Comparison of ENCODE assay signal across 8 cellular contexts in the genomic region with DNA sequence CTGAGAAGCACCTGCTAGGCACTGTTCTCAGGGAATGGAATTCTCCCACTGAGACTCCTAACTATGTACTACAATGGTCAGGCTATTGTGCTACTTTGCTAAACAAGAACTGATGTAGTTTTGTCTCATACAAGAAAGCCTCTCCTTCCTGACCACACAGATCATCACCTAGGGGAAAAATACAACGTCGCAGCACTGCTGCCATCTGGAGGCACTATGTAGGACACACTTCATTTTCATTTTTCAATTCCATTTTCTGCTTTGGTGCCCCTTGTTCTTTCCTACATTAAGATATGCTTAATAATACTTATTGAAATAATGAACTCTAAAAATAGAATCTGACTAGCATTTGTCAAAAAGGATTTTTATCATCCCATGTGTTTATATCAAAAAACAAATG. TPM values are rescaled to one million over a fixed set of nuclear protein-coding genes. Genes with fewer than 3 reads are reported as not detected.
A peak's percentile ranks its signal among the peaks of the same experiment; 100 is the strongest.
DNase-seq lines count a peak whose midpoint lies in the region; ATAC-seq and TF ChIP-seq lines count a peak whose summit lies in the region.

No MANE protein-coding gene starts in this region.

- no peak overlapping the region for H3K27ac ChIP-seq in OCI-LY3 (ENCODE audit: low read length)
- H3K27ac ChIP-seq in dorsolateral prefrontal cortex = peak overlapping the region in 1 of 59 donors; percentile 8
- H3K27ac ChIP-seq in sigmoid colon = no peak overlapping the region

- H3K4me3 Mint-ChIP-seq in natural killer cell treated with Interleukin-12 subunit alpha and Interleukin-12 subunit beta and Interleukin-15 and Interleukin-18, amount 100 ng/mL, for 72 hours = peak overlapping the region; percentile 82

- H3K4me3 ChIP-seq in OCI-LY3 (ENCODE audit: low read length) (no peak overlapping the region), dorsolateral prefrontal cortex (no peak overlapping the region), sigmoid colon (no peak overlapping the region)

- H3K27me3 ChIP-seq in OCI-LY3 (ENCODE audit: low read depth, low read length) (no peaks in the 10 kb centered on the region), dorsolateral prefrontal cortex (no peaks in the 10 kb centered on the region), sigmoid colon (no peaks in the 10 kb centered on the region)

- intact Hi-C loops in dorsolateral prefrontal cortex (cut with DNase I) (no loop called here), sigmoid colon (cut with DNase I) (no loop called here)

- no peaks in the 10 kb centered on the region for H3K27me3 Mint-ChIP-seq in natural killer cell treated with Interleukin-12 subunit alpha and Interleukin-12 subunit beta and Interleukin-15 and Interleukin-18, amount 100 ng/mL, for 72 hours

- DNase-seq in EL = peak; percentile 26
- peak; percentile 9 for DNase-seq in GM19240 (ENCODE audit: insufficient read length, low spot score)
- peak in 3 of 10 donors; percentile 16 to 37 (median 21) for DNase-seq in dorsolateral prefrontal cortex
- no peak for DNase-seq in natural killer cell treated with Interleukin-12 subunit alpha and Interleukin-12 subunit beta and Interleukin-15 and Interleukin-18, amount 100 ng/mL, for 72 hours (ENCODE audit: low spot score)
- DNase-seq in NOMO-1 treated with dmso at 0.1 percent for 144 hours (lab: John Stamatoyannopoulos, UW; ENCODE audit: unreplicated experiment) = no peak
- no peak for DNase-seq in sigmoid colon

- no peaks in the 10 kb centered on the region for H3K79me2 ChIP-seq in OCI-LY3 (ENCODE audit: low read length)

- ATAC-seq in HG03097 (IDR thresholded peaks at IDR 0.05; ENCODE audit: low FRiP score, unreplicated experiment) = peak; percentile 68
- ATAC-seq in natural killer cell treated with Interleukin-12 subunit alpha and Interleukin-12 subunit beta and Interleukin-15 and Interleukin-18, amount 100 ng/mL, for 72 hours = peak; percentile 71 to 77

- H3K36me3 Mint-ChIP-seq in natural killer cell treated with Interleukin-12 subunit alpha and Interleukin-12 subunit beta and Interleukin-15 and Interleukin-18, amount 100 ng/mL, for 72 hours = peaks cover 46% of the 10 kb centered on the region

- peak; percentile 85 for TF ChIP-seq CTCF in OCI-LY3 (IDR thresholded peaks at IDR 0.05; ENCODE audit: low read depth, low read length)
- peak; percentile 28 to 75 (median 62) for TF ChIP-seq CTCF in dorsolateral prefrontal cortex (IDR thresholded peaks at IDR 0.05 in 54 of 56, conservative IDR thresholded peaks at IDR 0.05 in 2 of 56; ENCODE audit: low read depth in 1 of 56, partially characterized antibody in 56 of 56)
- TF ChIP-seq CTCF in sigmoid colon (IDR thresholded peaks at IDR 0.05) = peak in 1 of 4 experiments; percentile 21

- no peak for TF ChIP-seq POLR2A in sigmoid colon (IDR thresholded peaks at IDR 0.05)

- H3K4me2 ChIP-seq in OCI-LY3 (ENCODE audit: low read length) = no peak overlapping the region

- H3K4me1 ChIP-seq in OCI-LY3 (ENCODE audit: low read length) = no peaks in the 10 kb centered on the region
- no peaks in the 10 kb centered on the region for H3K4me1 ChIP-seq in sigmoid colon

- 0 out of 2 replicates have a peak, but pooled peaks cover 2% of the 10 kb centered on the region for H4K20me1 ChIP-seq in OCI-LY3 (ENCODE audit: insufficient read depth, low read length)

- no peak for TF ChIP-seq EP300 in sigmoid colon (IDR thresholded peaks at IDR 0.05)

- no peak overlapping the region for H3K9ac ChIP-seq in OCI-LY3 (ENCODE audit: low read length)

- H3K9me3 Mint-ChIP-seq in natural killer cell treated with Interleukin-12 subunit alpha and Interleukin-12 subunit beta and Interleukin-15 and Interleukin-18, amount 100 ng/mL, for 72 hours = no peaks in the 10 kb centered on the region

- H3K27ac Mint-ChIP-seq in natural killer cell treated with Interleukin-12 subunit alpha and Interleukin-12 subunit beta and Interleukin-15 and Interleukin-18, amount 100 ng/mL, for 72 hours = peak overlapping the region; percentile 57 to 70

- no peaks in the 10 kb centered on the region for H3K9me3 ChIP-seq in OCI-LY3 (ENCODE audit: insufficient read depth, low read length)
- H3K9me3 ChIP-seq in sigmoid colon = no peaks in the 10 kb centered on the region

- H2AFZ ChIP-seq in OCI-LY3 (ENCODE audit: low read depth, low read length) = no peak overlapping the region

- peaks cover 66% of the 10 kb centered on the region for H3K36me3 ChIP-seq in OCI-LY3 (replicated peaks; ENCODE audit: low read depth, low read length)
- H3K36me3 ChIP-seq in sigmoid colon = peaks cover 20 to 82% (median 25%) of the 10 kb centered on the region in 4 donors

- WGBS in sigmoid colon, 2 donors = 8 to 20% methylated on average over 2 of the region's 2 CpGs

- peaks cover 23 to 31% of the 10 kb centered on the region in 2 donors for H3K4me1 Mint-ChIP-seq in natural killer cell treated with Interleukin-12 subunit alpha and Interleukin-12 subunit beta and Interleukin-15 and Interleukin-18, amount 100 ng/mL, for 72 hours (ENCODE audit: low read depth in 2 of 2)

RNA-seq across cellular contexts. Expression of gene PROSER1, which starts 21.1 kb away (rescaled TPM):
- 10 to 100 TPM; 17.7 to 56.8 (median 32.6) TPM for total RNA-seq in dorsolateral prefrontal cortex
- total RNA-seq in natural killer cell treated with Interleukin-12 subunit alpha and Interleukin-12 subunit beta and Interleukin-15 and Interleukin-18, amount 100 ng/mL, for 72 hours = 10 to 100 TPM; 66.0 TPM
- 10 to 100 TPM; 12.2 to 13.7 (median 13.1) TPM for total RNA-seq in sigmoid colon
- polyA plus RNA-seq in sigmoid colon = 10 to 100 TPM in 2 of 3 donors, 1 to 10 TPM in 1; 9.2 to 20.3 (median 17.4) TPM

RNA-seq across cellular contexts. Expression of gene NHLRC3, which starts 21.5 kb away (rescaled TPM):
- total RNA-seq in dorsolateral prefrontal cortex (10 to 100 TPM; 18.1 to 43.9 (median 30.2) TPM), sigmoid colon (10 to 100 TPM; 14.5 to 16.9 (median 15.7) TPM)
- total RNA-seq in natural killer cell treated with Interleukin-12 subunit alpha and Interleukin-12 subunit beta and Interleukin-15 and Interleukin-18, amount 100 ng/mL, for 72 hours = 10 to 100 TPM; 14.0 to 16.6 TPM
- 10 to 100 TPM in 1 of 3 donors, 1 to 10 TPM in 2; 2.4 to 12.0 (median 6.2) TPM for polyA plus RNA-seq in sigmoid colon

RNA-seq across cellular contexts. Expression of gene STOML3, which starts 26.2 kb away (rescaled TPM):
- total RNA-seq in dorsolateral prefrontal cortex (not detected), sigmoid colon (not detected)
- not detected for total RNA-seq in natural killer cell treated with Interleukin-12 subunit alpha and Interleukin-12 subunit beta and Interleukin-15 and Interleukin-18, amount 100 ng/mL, for 72 hours
- polyA plus RNA-seq in sigmoid colon = under 1 TPM; 0.03 to 0.60 (median 0.23) TPM

Comparison
In these comparisons a context has a peak if more than half of its experiments do, and no peak if none do; other contexts are left out.
1. DNase-seq: peak in EL (single experiment) and GM19240 (single experiment); none in natural killer cell treated with Interleukin-12 subunit alpha and Interleukin-12 subunit beta and Interleukin-15 and Interleukin-18, amount 100 ng/mL, for 72 hours (single experiment), NOMO-1 treated with dmso at 0.1 percent for 144 hours (single experiment) and sigmoid colon (single experiment).